8 cellular contexts compared by ENCODE assay signal in genomic region chr13:77696006-77696862, GRCh38. TPM values are rescaled to one million over a fixed set of nuclear protein-coding genes. Genes with fewer than 3 reads are reported as not detected.
A peak's percentile ranks its signal among the peaks of the same experiment; 100 is the strongest.
DNase-seq lines count a peak whose midpoint lies in the region; ATAC-seq and TF ChIP-seq lines count a peak whose summit lies in the region.

No MANE protein-coding gene starts in this region.

- H3K4me1 Mint-ChIP-seq in neural crest cell = peaks cover 59% of the 10 kb centered on the region

- intact Hi-C loops in body of pancreas (cut with DNase I) = no loop called here

- no peak overlapping the region; the same call in 1 of the 2 replicates for H2AFZ ChIP-seq in KMS-11 (ENCODE audit: low read depth)

- no peaks in the 10 kb centered on the region for H3K9me3 ChIP-seq in body of pancreas

- no peaks in the 10 kb centered on the region for H3K36me3 ChIP-seq in KMS-11 (ENCODE audit: insufficient read depth)
- no peaks in the 10 kb centered on the region for H3K36me3 ChIP-seq in body of pancreas (replicated peaks in 1 of 2; ENCODE audit: insufficient read depth in 1 of 2, low read depth in 2 of 2)

- H3K27ac ChIP-seq in KMS-11 (peak overlapping the region; percentile 40; the same call in 1 of the 2 replicates), body of pancreas (peak overlapping the region in 3 of 4 donors; percentile 85 to 90 (median 86))

- H3K4me3 Mint-ChIP-seq in neural crest cell = peak overlapping the region; percentile 87

- H3K4me1 ChIP-seq in KMS-11 (ENCODE audit: low read depth, poor library complexity, severe bottlenecking) (peaks cover 37% of the 10 kb centered on the region), body of pancreas (peaks cover 56% of the 10 kb centered on the region)

- no peaks in the 10 kb centered on the region for H3K36me3 Mint-ChIP-seq in neural crest cell (ENCODE audit: low read depth)

- peaks cover 28% of the 10 kb centered on the region; the same call in 1 of the 2 replicates for H3K79me2 ChIP-seq in KMS-11 (ENCODE audit: insufficient read depth, low read depth)

- ATAC-seq in body of pancreas (no peak), GM18909 (IDR thresholded peaks at IDR 0.05; ENCODE audit: poor library complexity, unreplicated experiment) (no peak)

- H3K9me3 Mint-ChIP-seq in neural crest cell = no peaks in the 10 kb centered on the region

- H3K27me3 Mint-ChIP-seq in neural crest cell (ENCODE audit: low read depth) = peaks cover 22% of the 10 kb centered on the region

- DNase-seq in GM12865 (ENCODE audit: low read depth) (peak; percentile 51), body of pancreas (no peak), neural crest cell (ENCODE audit: low read depth, low spot score) (no peak), DMS79 (lab: John Stamatoyannopoulos, UW) (no peak), NCI-H226 (no peak), NCI-H1436 treated with DMSO at 0.1 percent for 48 hours (lab: John Stamatoyannopoulos, UW) (no peak)

- no peak for TF ChIP-seq CTCF in GM12865 (IDR thresholded peaks at IDR 0.05; ENCODE audit: insufficient read depth, low read depth, low read length, missing control alignments)
- TF ChIP-seq CTCF in KMS-11 (conservative IDR thresholded peaks at IDR 0.05; ENCODE audit: low read depth, low read length) = no peak
- no peak for TF ChIP-seq CTCF in body of pancreas (IDR thresholded peaks at IDR 0.05)
- no peak for TF ChIP-seq CTCF in neural crest cell (conservative IDR thresholded peaks at IDR 0.05)

- no peak overlapping the region for H3K9ac ChIP-seq in KMS-11

- peak overlapping the region; percentile 75 for H3K4me3 ChIP-seq in GM12865 (ENCODE audit: low read depth, low read length)
- H3K4me3 ChIP-seq in KMS-11 (IDR thresholded peaks at IDR 0.05; ENCODE audit: insufficient read depth, low read depth, low read length) = no peak overlapping the region
- H3K4me3 ChIP-seq in body of pancreas = no peak overlapping the region

- WGBS in body of pancreas, 2 donors = 13 to 17% methylated on average over 9 of the region's 9 CpGs

- no peaks in the 10 kb centered on the region for H3K27me3 ChIP-seq in KMS-11 (ENCODE audit: insufficient read depth, low read depth)
- H3K27me3 ChIP-seq in body of pancreas = no peaks in the 10 kb centered on the region

- TF ChIP-seq POLR2A in body of pancreas (IDR thresholded peaks at IDR 0.05) = no peak

- peak overlapping the region; percentile 80 for H3K4me2 ChIP-seq in KMS-11

- H4K20me1 ChIP-seq in KMS-11 (ENCODE audit: insufficient read depth) = no peaks in the 10 kb centered on the region

- H3K27ac Mint-ChIP-seq in neural crest cell (ENCODE audit: unreplicated experiment) = no peak overlapping the region

RNA-seq across cellular contexts. Expression of gene SLAIN1, which starts 1.3 kb away (rescaled TPM):
- total RNA-seq in body of pancreas = 10 to 100 TPM; 14.8 to 20.0 TPM
- total RNA-seq in neural crest cell = 38.7 and 43.3 TPM in 2 replicates
